ENCODE assay signal across 24 cellular contexts in the genomic region with DNA sequence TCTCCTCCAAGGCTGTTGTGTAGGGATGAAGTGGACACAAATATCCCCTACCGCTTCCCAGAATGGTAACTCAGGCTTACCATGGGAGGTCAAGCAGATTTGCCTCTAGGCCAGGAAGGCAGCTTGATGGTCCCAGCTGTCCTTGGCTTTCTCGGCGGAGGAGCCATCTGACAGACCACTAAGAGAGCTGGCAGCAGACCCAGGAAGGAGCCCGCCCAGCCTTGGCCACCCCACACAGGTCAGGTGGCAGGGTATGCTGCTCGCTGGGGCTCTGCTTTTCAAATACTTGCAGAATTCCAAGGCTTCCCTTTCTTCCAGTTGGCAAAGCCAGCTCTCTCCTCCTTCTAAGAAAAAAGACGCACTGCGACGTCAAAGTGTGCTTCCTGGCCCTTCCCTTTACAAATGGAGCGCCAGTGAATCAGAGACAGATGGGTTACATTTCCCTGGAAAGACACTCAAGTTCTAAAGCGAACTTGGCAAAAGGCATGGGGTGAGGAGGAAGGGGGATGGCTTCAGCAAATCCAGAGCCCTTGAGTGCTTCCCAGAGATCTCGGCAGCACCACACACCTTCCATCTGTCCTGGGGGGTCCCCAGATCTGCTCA.
"Had no signal": no experiment of that assay in that cellular context is flagged by ENCODE, and none has a peak within 500 bp of the region (broad histone marks: within the 10 kb centered on the region; RNA-seq: fewer than 3 reads in every experiment).

No MANE protein-coding gene starts in this region.

- DNase-seq: activated CD4-positive, alpha-beta T cell treated with anti-CD3 and anti-CD28 coated beads for 36 hours; activated CD4-positive, alpha-beta T cell treated with anti-CD3 and anti-CD28 coated beads, Interleukin-2, amount 50 U/mL, for 4 hours; activated CD8-positive, alpha-beta memory T cell treated with anti-CD3 and anti-CD28 coated beads for 24 hours; activated CD8-positive, alpha-beta memory T cell treated with anti-CD3 and anti-CD28 coated beads, Interleukin-2, amount 50 U/mL, for 4 hours; activated T-cell treated with anti-CD3 and anti-CD28 coated beads, Interleukin-2, amount 50 U/mL, for 24 hours; aorta; colonic mucosa; esophagus squamous epithelium; heart right ventricle; kidney; lower lobe of right lung; ovary; right cardiac atrium; stimulated activated naive B cell treated with anti-CD40 and anti-IgM and Interleukin-4, amounts not matched to agents 10 μg/mL and 1 μg/mL and 100 μg/mL, for 72 hours; T1000; testis; trophoblast cell had no signal

- H3K4me1 ChIP-seq: colonic mucosa, esophagus squamous epithelium, gastroesophageal sphincter, heart right ventricle, lower lobe of right lung, testis had no signal

- H3K9me3 ChIP-seq: colonic mucosa, esophagus squamous epithelium, gastroesophageal sphincter, heart right ventricle, lower lobe of right lung, neutrophil, ovary, testis had no signal

- H3K4me3 ChIP-seq: colonic mucosa, dorsolateral prefrontal cortex, esophagus squamous epithelium, gastroesophageal sphincter, heart right ventricle, lower lobe of right lung, ovary, skin epidermis, testis had no signal

- ATAC-seq: activated CD4-positive, alpha-beta T cell treated with anti-CD3 and anti-CD28 coated beads for 36 hours; activated naive CD4-positive, alpha-beta T cell treated with anti-CD3 and anti-CD28 coated beads, Interleukin-2, amount 50 U/mL, for 72 hours; activated T-helper 17 cell treated with anti-CD3 and anti-CD28 coated beads, Interleukin-2, amount 50 U/mL, for 72 hours; gastroesophageal sphincter; heart right ventricle; lower lobe of right lung; right cardiac atrium; stimulated activated naive B cell treated with anti-CD40 and anti-IgM and Interleukin-4, amounts not matched to agents 10 μg/mL and 1 μg/mL and 100 μg/mL, for 72 hours; WTC11 had no signal

- H3K27me3 ChIP-seq: colonic mucosa, dorsolateral prefrontal cortex, gastroesophageal sphincter, neutrophil, ovary, testis had no signal

- H3K27ac ChIP-seq: colonic mucosa, dorsolateral prefrontal cortex, esophagus squamous epithelium, gastroesophageal sphincter, heart right ventricle, lower lobe of right lung, neutrophil, ovary, skin epidermis, testis had no signal

- H3K36me3 ChIP-seq: colonic mucosa, esophagus squamous epithelium, gastroesophageal sphincter, heart right ventricle, lower lobe of right lung, neutrophil, ovary had no signal
